ENCODE assay signal across 8 cellular contexts in genomic region chr1:151251656-151252470, GRCh38. TPM values are rescaled to one million over a fixed set of nuclear protein-coding genes. Genes with fewer than 3 reads are reported as not detected.
A peak's percentile ranks its signal among the peaks of the same experiment; 100 is the strongest.
DNase-seq lines count a peak whose midpoint lies in the region; ATAC-seq and TF ChIP-seq lines count a peak whose summit lies in the region.

No MANE protein-coding gene starts in this region.

- peaks cover 20% of the 10 kb centered on the region for H3K4me1 Mint-ChIP-seq in brain

- H3K4me1 ChIP-seq in BE2C: peaks cover 3% of the 10 kb centered on the region

- no peaks in the 10 kb centered on the region for H3K27me3 ChIP-seq in BE2C
- no peaks in the 10 kb centered on the region for H3K27me3 ChIP-seq in H7 (ENCODE audit: control insufficient read depth, insufficient read depth, low read length)

- peak; percentile 73 for DNase-seq in BE2C
- peak; percentile 78 for DNase-seq in H7
- DNase-seq in NCI-H2107 treated with DMSO at 0.1 percent for 48 hours (lab: John Stamatoyannopoulos, UW; ENCODE audit: unreplicated experiment): peak; percentile 92
- peak; percentile 2 for DNase-seq in T1000 (lab: John Stamatoyannopoulos, UW)
- peak; percentile 72 for DNase-seq in iPS-NIHi11 (ENCODE audit: low spot score)
- DNase-seq in stimulated activated CD4-positive, alpha-beta T cell treated with anti-CD3 and anti-CD28 coated beads, Interleukin-15, amount 100 ng/mL, for 24 hours: peak; percentile 74

- H3K9me3 Mint-ChIP-seq in brain: peaks cover 0 to 4% (median 0%) of the 10 kb centered on the region in 5 experiments

- peak overlapping the region; percentile 8 to 87 (median 53) for H3K27ac Mint-ChIP-seq in brain

- no peak for ATAC-seq in GM21360 (IDR thresholded peaks at IDR 0.05; ENCODE audit: unreplicated experiment)

- H3K9me3 ChIP-seq in BE2C: no peaks in the 10 kb centered on the region

- TF ChIP-seq CTCF in BE2C (IDR thresholded peaks at IDR 0.05; ENCODE audit: low read depth, low read length): peak; percentile 94
- peak; percentile 70 to 83 for TF ChIP-seq CTCF in brain (conservative IDR thresholded peaks at IDR 0.05)

- H3K4me3 Mint-ChIP-seq in brain: peak overlapping the region in 2 of 5 experiments; percentile 3 to 84

- peaks cover 15% of the 10 kb centered on the region for H3K36me3 ChIP-seq in BE2C
- peaks cover 17% of the 10 kb centered on the region for H3K36me3 ChIP-seq in H7 (replicated peaks; ENCODE audit: control insufficient read depth, insufficient read depth, low read length)

- peaks cover 32% of the 10 kb centered on the region for H3K36me3 Mint-ChIP-seq in brain

- H3K27me3 Mint-ChIP-seq in brain: peaks cover 9% of the 10 kb centered on the region

- H3K4me3 ChIP-seq in BE2C (ENCODE audit: low read depth, low read length): no peak overlapping the region
- no peak overlapping the region for H3K4me3 ChIP-seq in H7 (ENCODE audit: insufficient read depth, low read depth, low read length)

RNA-seq across cellular contexts. Expression of gene PSMD4, which starts 2.7 kb away (rescaled TPM):
- 377 TPM for polyA plus RNA-seq in BE2C (2012; ENCODE audit: insufficient read depth, insufficient read length, low read depth)
- total RNA-seq in H7 (2014; rRNA removed; shearing (Covaris generic)): 373 and 381 TPM in 2 replicates
- polyA plus RNA-seq in brain (ENCODE audit: insufficient read depth, low read depth, low replicate concordance): 266 TPM

RNA-seq across cellular contexts. Expression of gene ZNF687, which starts 30.2 kb away (rescaled TPM):
- polyA plus RNA-seq in BE2C (2012; ENCODE audit: insufficient read depth, insufficient read length, low read depth): 17.3 TPM
- total RNA-seq in H7 (2014; rRNA removed; shearing (Covaris generic)): 81.3 and 103 TPM in 2 replicates
- 28.5 TPM for polyA plus RNA-seq in brain (ENCODE audit: insufficient read depth, low read depth, low replicate concordance)

RNA-seq across cellular contexts. Expression of gene PIP5K1A, which starts 53.5 kb away (rescaled TPM):
- polyA plus RNA-seq in BE2C (2012; ENCODE audit: insufficient read depth, insufficient read length, low read depth): 70.7 TPM
- total RNA-seq in H7 (2014; rRNA removed; shearing (Covaris generic)): 79.7 and 86.6 TPM in 2 replicates
- 33.8 TPM for polyA plus RNA-seq in brain (ENCODE audit: insufficient read depth, low read depth, low replicate concordance)

Comparison
In these comparisons a context has a peak if more than half of its experiments do, and no peak if none do; other contexts are left out.
1. DNase-seq: peak in every context shown above with its lines; median percentile 92 in NCI-H2107 treated with DMSO at 0.1 percent for 48 hours; 78 in H7; 74 in stimulated activated CD4-positive, alpha-beta T cell treated with anti-CD3 and anti-CD28 coated beads, Interleukin-15, amount 100 ng/mL, for 24 hours; 73 in BE2C; 72 in iPS-NIHi11; 2 in T1000.